23 cellular contexts compared by ENCODE assay signal in genomic region chr10:5540886-5541285, GRCh38. TPM values are rescaled to one million over a fixed set of nuclear protein-coding genes. Genes with fewer than 3 reads are reported as not detected.
DNase-seq lines count a peak whose midpoint lies in the region; ATAC-seq, FAIRE-seq and TF ChIP-seq lines count a peak whose summit lies in the region.
"Had no signal": no experiment of that assay in that cellular context is flagged by ENCODE, and none has a peak within 500 bp of the region (broad histone marks: within the 10 kb centered on the region; RNA-seq: fewer than 3 reads in every experiment).

No MANE protein-coding gene starts in this region.

- no peaks in the 10 kb centered on the region for H3K27me3 Mint-ChIP-seq in activated naive CD8-positive, alpha-beta T cell treated with anti-CD3 and anti-CD28 coated beads, Interleukin-2, amount 50 U/mL, for 24 hours

- peaks cover 11% of the 10 kb centered on the region; the same call in 1 of the 2 replicates for H3K79me2 ChIP-seq in PC-9 (ENCODE audit: low read depth)

- POLR2A ChIA-PET in PC-9 (lab: Charles Lee; ENCODE audit: unreplicated experiment): no interaction called here

- no peak for TF ChIP-seq CTCF in PC-9 (conservative IDR thresholded peaks at IDR 0.05)
- no peak for TF ChIP-seq CTCF in VCaP (conservative IDR thresholded peaks at IDR 0.05)
- no peak for TF ChIP-seq CTCF in kidney (IDR thresholded peaks at IDR 0.05; ENCODE audit: borderline replicate concordance, extremely low read depth, insufficient read depth)
- TF ChIP-seq CTCF in spleen (IDR thresholded peaks at IDR 0.05 in 8 of 11, conservative IDR thresholded peaks at IDR 0.05 in 3 of 11): no peak

- H3K4me3 Mint-ChIP-seq in activated naive CD8-positive, alpha-beta T cell treated with anti-CD3 and anti-CD28 coated beads, Interleukin-2, amount 50 U/mL, for 24 hours: no peak overlapping the region

- no peak for FAIRE-seq in kidney (lab: Jason Lieb, UNC)
- FAIRE-seq: D721Med, GM12891, GM18507 had no signal

- H3K27me3 ChIP-seq in PC-9 (ENCODE audit: insufficient read depth, low read depth) (no peaks in the 10 kb centered on the region), spleen (replicated peaks in 1 of 7) (no peaks in the 10 kb centered on the region)

- H3K4me1 Mint-ChIP-seq in activated naive CD8-positive, alpha-beta T cell treated with anti-CD3 and anti-CD28 coated beads, Interleukin-2, amount 50 U/mL, for 24 hours: no peaks in the 10 kb centered on the region

- peaks cover 18% of the 10 kb centered on the region for H3K9me3 Mint-ChIP-seq in activated naive CD8-positive, alpha-beta T cell treated with anti-CD3 and anti-CD28 coated beads, Interleukin-2, amount 50 U/mL, for 24 hours

- H3K9me3 ChIP-seq in PC-9 (ENCODE audit: insufficient read depth, low read depth) (no peaks in the 10 kb centered on the region), kidney (ENCODE audit: control insufficient read depth in 1 of 2, low read length in 2 of 2) (peaks cover 0 to 7% of the 10 kb centered on the region in 2 donors), spleen (peaks cover 4 to 36% (median 29%) of the 10 kb centered on the region in 8 donors)

- H3K4me1 ChIP-seq in PC-9 (replicated peaks; ENCODE audit: insufficient read depth): peaks cover 64% of the 10 kb centered on the region
- H3K4me1 ChIP-seq in kidney (ENCODE audit: control insufficient read depth in 1 of 2, insufficient read depth in 1 of 2, low read depth in 1 of 2, low read length in 2 of 2): no peaks in the 10 kb centered on the region
- H3K4me1 ChIP-seq in spleen: peaks cover 0 to 3% (median 0%) of the 10 kb centered on the region in 6 donors

- H3K36me3 Mint-ChIP-seq in activated naive CD8-positive, alpha-beta T cell treated with anti-CD3 and anti-CD28 coated beads, Interleukin-2, amount 50 U/mL, for 24 hours (ENCODE audit: low read depth): peaks cover 3% of the 10 kb centered on the region

- no peak overlapping the region for H2AFZ ChIP-seq in PC-9
- H2AFZ ChIP-seq: GM23248 had no signal

- peak overlapping the region; percentile 49; the same call in 1 of the 2 replicates for H3K4me2 ChIP-seq in PC-9
- H3K4me2 ChIP-seq: KMS-11 had no signal

- intact Hi-C loops in PC-9 (cut with micrococcal nuclease; ENCODE audit: unreplicated experiment): no loop called here
- intact Hi-C loops in kidney (cut with DNase I): no loop called here
- intact Hi-C loops in spleen (cut with DNase I; ENCODE audit: low total_unique reads): no loop called here

- no peaks in the 10 kb centered on the region for H3K9me2 ChIP-seq in PC-9 (ENCODE audit: insufficient read depth)

- peaks cover 43% of the 10 kb centered on the region for H3F3A ChIP-seq in PC-9 (ENCODE audit: insufficient read depth, low read depth)

- no peak for TF ChIP-seq POLR2A in spleen (IDR thresholded peaks at IDR 0.05)

- DNase-seq in PC-9 (peak in 1 of 2 experiments; percentile 63), kidney (peak; percentile 8), spleen (peak; percentile 5), NCI-H510A (lab: John Stamatoyannopoulos, UW) (no peak), OCI-M2 (lab: John Stamatoyannopoulos, UW; ENCODE audit: unreplicated experiment) (no peak)
- DNase-seq in activated naive CD8-positive, alpha-beta T cell treated with anti-CD3 and anti-CD28 coated beads, Interleukin-2, amount 50 U/mL, for 24 hours: no peak
- DNase-seq: ACHN, C1 segment of cervical spinal cord, GM23248, HCEC 1CT, NCI-H1092, NCI-H1436 treated with DMSO at 0.1 percent for 48 hours, NCI-H2029, NCI-H2171, NCI-H446, NCI-H69, Right ventricle myocardium superior had no signal

- no peak for ATAC-seq in activated naive CD8-positive, alpha-beta T cell treated with anti-CD3 and anti-CD28 coated beads, Interleukin-2, amount 50 U/mL, for 24 hours

- no peak overlapping the region for H3K9ac ChIP-seq in kidney (ENCODE audit: low read length in 2 of 2)
- H3K9ac ChIP-seq: GM23248, KMS-11 had no signal

- no TSS peak for BruUV-seq in PC-9 (replicated peaks; lab: Mats Ljungman, UMichigan)

- H3K4me3 ChIP-seq in PC-9 (no peak overlapping the region), kidney (ENCODE audit: low read length in 2 of 2) (no peak overlapping the region), spleen (no peak overlapping the region)
- H3K4me3 ChIP-seq: GM23248 had no signal

- 89 to 99% (median 92%) methylated on average over 3 of the region's 3 CpGs for WGBS in spleen, 5 donors

- H3K27ac ChIP-seq in PC-9: peak overlapping the region; percentile 44
- H3K27ac ChIP-seq in VCaP: peak overlapping the region; percentile 99; the same call in 1 of the 2 replicates
- no peak overlapping the region for H3K27ac ChIP-seq in kidney (ENCODE audit: low read depth in 2 of 2, low read length in 2 of 2)
- H3K27ac ChIP-seq in spleen: no peak overlapping the region
- H3K27ac ChIP-seq: GM23248, KMS-11 had no signal

- CTCF ChIA-PET in PC-9 (lab: Charles Lee): no interaction called here

- H3K36me3 ChIP-seq in PC-9 (ENCODE audit: low read depth) (peaks cover 10% of the 10 kb centered on the region; the same call in 1 of the 2 replicates), kidney (ENCODE audit: control insufficient read depth in 1 of 2, insufficient read depth in 2 of 2, low read length in 2 of 2) (no peaks in the 10 kb centered on the region), spleen (no peaks in the 10 kb centered on the region)

- H4K20me1 ChIP-seq in PC-9 (ENCODE audit: insufficient read depth): no peaks in the 10 kb centered on the region

- H3K27ac Mint-ChIP-seq in activated naive CD8-positive, alpha-beta T cell treated with anti-CD3 and anti-CD28 coated beads, Interleukin-2, amount 50 U/mL, for 24 hours: no peak overlapping the region

RNA-seq across cellular contexts. Expression of gene CALML3, which starts 16.1 kb away (rescaled TPM):
- total RNA-seq in PC-9 (2021) (not detected in 2 replicates), kidney (not detected), spleen (not detected)
- polyA plus RNA-seq in kidney (ENCODE audit: insufficient read depth, low read depth, low replicate concordance) (15.9 TPM), spleen (under 1 TPM in 1 of 3 donors, not detected in 2; 0.10 TPM)
- total RNA-seq: GM23248, HT1080, Right ventricle myocardium superior had no signal
- polyA plus RNA-seq: GM23248 had no signal

RNA-seq across cellular contexts. Expression of gene CALML5, which starts 41.5 kb away (rescaled TPM):
- total RNA-seq in PC-9 (2021): 3.0 and 6.3 TPM in 2 replicates
- not detected for total RNA-seq in kidney
- polyA plus RNA-seq in kidney (ENCODE audit: insufficient read depth, low read depth, low replicate concordance): not detected
- not detected for total RNA-seq in spleen
- under 1 TPM in 1 of 3 donors, not detected in 2; 0.13 TPM for polyA plus RNA-seq in spleen
- total RNA-seq: GM23248, Right ventricle myocardium superior had no signal
- polyA plus RNA-seq: GM23248 had no signal

Comparison
In these comparisons a context has a peak if more than half of its experiments do, and no peak if none do; other contexts are left out.
1. DNase-seq: peak in kidney (single experiment) and spleen (single experiment); none in NCI-H510A (single experiment), OCI-M2 (single experiment) and activated naive CD8-positive, alpha-beta T cell treated with anti-CD3 and anti-CD28 coated beads, Interleukin-2, amount 50 U/mL, for 24 hours (single experiment).
2. H3K27ac ChIP-seq: peak in PC-9 (single experiment) and VCaP (single experiment); none in kidney (0 of 2) and spleen (0 of 8).